25 cellular contexts compared by ENCODE assay signal in genomic region chr4:3525532-3526430, GRCh38.
"Had no signal": no experiment of that assay in that cellular context is flagged by ENCODE, and none has a peak within 500 bp of the region (broad histone marks: within the 10 kb centered on the region; RNA-seq: fewer than 3 reads in every experiment).

No MANE protein-coding gene starts in this region.

- H3K27ac ChIP-seq: ascending aorta, coronary artery, esophagus muscularis mucosa, gastroesophageal sphincter, heart left ventricle, prostate gland, right atrium auricular region, skin epidermis, testis had no signal

- H3K9me3 Mint-ChIP-seq: activated B cell treated with CpG ODN at 0.5 μM for 24 hours; activated CD4-positive, alpha-beta memory T cell treated with anti-CD3 and anti-CD28 coated beads for 36 hours; activated naive CD4-positive, alpha-beta T cell treated with anti-CD3 and anti-CD28 coated beads for 36 hours; activated naive CD8-positive, alpha-beta T cell treated with anti-CD3 and anti-CD28 coated beads, Interleukin-2, amount 50 U/mL, for 24 hours; central memory CD8-positive, alpha-beta T cell; nephron; stimulated activated naive CD8-positive, alpha-beta T cell treated with anti-CD3 and anti-CD28 coated beads, Interleukin-15, amount 100 ng/mL, for 72 hours; T-cell had no signal

- H3K27me3 ChIP-seq: ascending aorta, esophagus muscularis mucosa, gastroesophageal sphincter, heart left ventricle, right atrium auricular region, testis had no signal

- H3K27me3 Mint-ChIP-seq: activated B cell treated with CpG ODN at 0.5 μM for 24 hours; activated CD4-positive, alpha-beta memory T cell treated with anti-CD3 and anti-CD28 coated beads for 36 hours; activated naive CD8-positive, alpha-beta T cell treated with anti-CD3 and anti-CD28 coated beads, Interleukin-2, amount 50 U/mL, for 24 hours; central memory CD8-positive, alpha-beta T cell; stimulated activated naive CD8-positive, alpha-beta T cell treated with anti-CD3 and anti-CD28 coated beads, Interleukin-15, amount 100 ng/mL, for 72 hours; T-cell had no signal

- H3K4me3 ChIP-seq: ascending aorta, coronary artery, esophagus muscularis mucosa, gastroesophageal sphincter, heart left ventricle, prostate gland, right atrium auricular region, skin epidermis, testis had no signal

- H3K9ac ChIP-seq: SK-N-SH had no signal

- H3K27ac Mint-ChIP-seq: activated B cell treated with CpG ODN at 0.5 μM for 24 hours; activated CD4-positive, alpha-beta memory T cell treated with anti-CD3 and anti-CD28 coated beads for 36 hours; activated naive CD4-positive, alpha-beta T cell treated with anti-CD3 and anti-CD28 coated beads for 36 hours; T-cell had no signal

- H3K4me2 ChIP-seq: SK-N-SH had no signal

- DNase-seq: activated B cell treated with CpG ODN at 0.5 μM for 24 hours; activated CD4-positive, alpha-beta memory T cell treated with anti-CD3 and anti-CD28 coated beads for 36 hours; activated CD4-positive, alpha-beta T cell treated with anti-CD3 and anti-CD28 coated beads for 4 hours; activated naive CD4-positive, alpha-beta T cell treated with anti-CD3 and anti-CD28 coated beads for 36 hours; activated naive CD8-positive, alpha-beta T cell treated with anti-CD3 and anti-CD28 coated beads, Interleukin-2, amount 50 U/mL, for 24 hours; activated T-cell treated with anti-CD3 and anti-CD28 coated beads for 4 hours; effector CD4-positive, alpha-beta T cell; left ventricle myocardium superior; occipital lobe; SK-N-SH; stimulated activated CD4-positive, alpha-beta T cell treated with anti-CD3 and anti-CD28 coated beads, Interleukin-15, amount 100 ng/mL, for 24 hours; stimulated activated CD4-positive, alpha-beta T cell treated with anti-CD3 and anti-CD28 coated beads, Interleukin-2, amount 100 ng/mL, for 48 hours; stimulated activated naive CD8-positive, alpha-beta T cell treated with anti-CD3 and anti-CD28 coated beads, Interleukin-15, amount 100 ng/mL, for 72 hours; T-cell had no signal

- H3K9me3 ChIP-seq: ascending aorta, esophagus muscularis mucosa, gastroesophageal sphincter, heart left ventricle, prostate gland, right atrium auricular region, SK-N-SH, testis had no signal

- H3K4me3 Mint-ChIP-seq: activated B cell treated with CpG ODN at 0.5 μM for 24 hours; activated CD4-positive, alpha-beta memory T cell treated with anti-CD3 and anti-CD28 coated beads for 36 hours; activated naive CD4-positive, alpha-beta T cell treated with anti-CD3 and anti-CD28 coated beads for 36 hours; activated naive CD8-positive, alpha-beta T cell treated with anti-CD3 and anti-CD28 coated beads, Interleukin-2, amount 50 U/mL, for 24 hours; central memory CD8-positive, alpha-beta T cell; stimulated activated naive CD8-positive, alpha-beta T cell treated with anti-CD3 and anti-CD28 coated beads, Interleukin-15, amount 100 ng/mL, for 72 hours; T-cell had no signal

- ATAC-seq: activated naive CD8-positive, alpha-beta T cell treated with anti-CD3 and anti-CD28 coated beads, Interleukin-2, amount 50 U/mL, for 24 hours; gastroesophageal sphincter; heart left ventricle; left ventricle myocardium superior; stimulated activated naive CD8-positive, alpha-beta T cell treated with anti-CD3 and anti-CD28 coated beads, Interleukin-15, amount 100 ng/mL, for 72 hours; T-cell had no signal
